Comparison of ENCODE assay signal across 8 cellular contexts in genomic region chr15:101250931-101251829, GRCh38. TPM values are rescaled to one million over a fixed set of nuclear protein-coding genes. Genes with fewer than 3 reads are reported as not detected.
DNase-seq lines count a peak whose midpoint lies in the region; ATAC-seq and TF ChIP-seq lines count a peak whose summit lies in the region.

No MANE protein-coding gene starts in this region.

- H3K79me2 ChIP-seq in DND-41 (ENCODE audit: insufficient read depth, low read length), result peaks cover 53% of the 10 kb centered on the region

- intact Hi-C loops in dendritic cell treated with granulocyte-macrophage colony-stimulating factor and Interleukin-4, amounts not matched to agents 40 ng/mL and 50 ng/mL, for 4 days (cut with micrococcal nuclease), result loop anchor here (10.0 kb wide), 2 partner anchors 126 to 336 kb away; partner anchors contain the start of gene LRRK1
- intact Hi-C loops in tibial artery (cut with DNase I; ENCODE audit: low total_unique reads), result loop anchor here (2.0 to 10.0 kb wide), 2 partner anchors 50 to 126 kb away; no protein-coding TSS in a partner anchor

- peaks cover 81% of the 10 kb centered on the region for H3K4me1 ChIP-seq in DND-41 (ENCODE audit: insufficient read depth, low read length)
- peaks cover 0 to 54% (median 22%) of the 10 kb centered on the region in 4 donors for H3K4me1 ChIP-seq in tibial artery

- H3K9me3 Mint-ChIP-seq in dendritic cell treated with granulocyte-macrophage colony-stimulating factor and Interleukin-4, amounts not matched to agents 40 ng/mL and 50 ng/mL, for 4 days, result no peaks in the 10 kb centered on the region

- peaks cover 8% of the 10 kb centered on the region; the same call in 1 of the 2 replicates for H4K20me1 ChIP-seq in DND-41 (ENCODE audit: insufficient read depth, low read length)

- H3K4me2 ChIP-seq in DND-41 (ENCODE audit: insufficient read depth, low read length), result peak overlapping the region; percentile 95

- peak overlapping the region; percentile 91 for H3K27ac Mint-ChIP-seq in dendritic cell treated with granulocyte-macrophage colony-stimulating factor and Interleukin-4, amounts not matched to agents 40 ng/mL and 50 ng/mL, for 4 days

- H3K4me3 ChIP-seq in DND-41 (ENCODE audit: low read depth in 1 of 2, low read length in 2 of 2) (peak overlapping the region; percentile 78 to 87), tibial artery (peak overlapping the region; percentile 79 to 89)

- ATAC-seq in DND-41 (ENCODE audit: insufficient read depth, low read depth), result peak; percentile 51; the same call in 2 of the 3 replicates
- ATAC-seq in GM19468 (IDR thresholded peaks at IDR 0.05; ENCODE audit: extremely low read depth, unreplicated experiment), result peak; percentile 11
- peak; percentile 15 for ATAC-seq in HG03565 (IDR thresholded peaks at IDR 0.05; ENCODE audit: unreplicated experiment)

- H3K27me3 ChIP-seq in DND-41 (ENCODE audit: insufficient read depth, low read length, poor library complexity) (peaks cover 11% of the 10 kb centered on the region), tibial artery (no peaks in the 10 kb centered on the region)

- H3K27ac ChIP-seq in DND-41 (ENCODE audit: low read length) (peak overlapping the region; percentile 67), tibial artery (peak overlapping the region; percentile 80 to 82)

- H3K9me3 ChIP-seq in DND-41 (ENCODE audit: insufficient read depth, low read length, severe bottlenecking), result no peaks in the 10 kb centered on the region
- no peaks in the 10 kb centered on the region for H3K9me3 ChIP-seq in tibial artery

- peak overlapping the region; percentile 84 for H2AFZ ChIP-seq in DND-41 (ENCODE audit: low read depth, low read length)

- peak overlapping the region; percentile 85 for H3K4me3 Mint-ChIP-seq in dendritic cell treated with granulocyte-macrophage colony-stimulating factor and Interleukin-4, amounts not matched to agents 40 ng/mL and 50 ng/mL, for 4 days

- DNase-seq in DND-41 (peak; percentile 23), T-helper 22 cell (ENCODE audit: low read depth) (peak; percentile 5), lung microvascular endothelial cell (ENCODE audit: low read depth in 2 of 2) (peak; percentile 30 to 41), tibial artery (peak in 1 of 2 donors; percentile 74), H4 (ENCODE audit: low spot score) (no peak)

- peaks cover 7% of the 10 kb centered on the region for H3K36me3 Mint-ChIP-seq in dendritic cell treated with granulocyte-macrophage colony-stimulating factor and Interleukin-4, amounts not matched to agents 40 ng/mL and 50 ng/mL, for 4 days (ENCODE audit: low read depth)

- H3K27me3 Mint-ChIP-seq in dendritic cell treated with granulocyte-macrophage colony-stimulating factor and Interleukin-4, amounts not matched to agents 40 ng/mL and 50 ng/mL, for 4 days, result peaks cover 7% of the 10 kb centered on the region

- peak overlapping the region; percentile 81 for H3K9ac ChIP-seq in DND-41 (ENCODE audit: low read depth, low read length)

- TF ChIP-seq CTCF in DND-41 (IDR thresholded peaks at IDR 0.05; ENCODE audit: borderline replicate concordance, extremely low read depth, low read length, poor library complexity, severe bottlenecking) (no peak), tibial artery (IDR thresholded peaks at IDR 0.05) (no peak)

- H3K4me1 Mint-ChIP-seq in dendritic cell treated with granulocyte-macrophage colony-stimulating factor and Interleukin-4, amounts not matched to agents 40 ng/mL and 50 ng/mL, for 4 days (ENCODE audit: low read depth), result peaks cover 50% of the 10 kb centered on the region

- H3K36me3 ChIP-seq in DND-41 (ENCODE audit: insufficient read depth, low read length), result peaks cover 11% of the 10 kb centered on the region; the same call in 1 of the 2 replicates
- no peaks in the 10 kb centered on the region for H3K36me3 ChIP-seq in tibial artery

RNA-seq across cellular contexts. Expression of gene CHSY1, which starts 0.7 kb away (rescaled TPM):
- 22.2 and 31.9 TPM in 2 replicates for total RNA-seq in lung microvascular endothelial cell
- 18.1 and 22.5 TPM in 2 replicates for total RNA-seq in H4 (2014; rRNA removed; shearing (Covaris generic))

RNA-seq across cellular contexts. Expression of gene SELENOS, which starts 26.1 kb away (rescaled TPM):
- 39.7 and 83.1 TPM in 2 replicates for total RNA-seq in lung microvascular endothelial cell
- 67.4 and 68.3 TPM in 2 replicates for total RNA-seq in H4 (2014; rRNA removed; shearing (Covaris generic))

RNA-seq across cellular contexts. Expression of gene SNRPA1, which starts 43.9 kb away (rescaled TPM):
- 9.2 and 9.5 TPM in 2 replicates for total RNA-seq in lung microvascular endothelial cell
- 22.0 and 36.3 TPM in 2 replicates for total RNA-seq in H4 (2014; rRNA removed; shearing (Covaris generic))
